In the genomic region with DNA sequence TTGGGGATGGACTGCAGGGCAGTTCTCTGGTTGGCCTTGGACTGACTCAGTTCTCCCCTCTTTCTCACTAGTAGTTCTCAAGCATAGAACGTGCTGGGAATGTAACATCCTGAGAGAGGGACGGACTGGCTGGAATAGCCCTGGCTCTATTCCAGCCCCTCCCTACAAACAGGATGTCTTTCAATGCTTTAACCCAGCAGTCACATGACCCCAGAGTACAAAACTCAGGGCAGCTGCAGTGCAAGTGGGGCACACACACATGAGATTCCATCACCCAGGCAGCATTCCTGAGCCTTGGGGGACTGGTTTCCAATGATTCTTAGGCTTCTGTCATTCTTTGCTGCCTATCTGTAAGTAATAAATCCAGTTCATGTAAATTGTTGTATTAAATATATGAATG, we compare ENCODE assay signal across 16 cellular contexts. TPM values are rescaled to one million over a fixed set of nuclear protein-coding genes. Genes with fewer than 3 reads are reported as not detected.
DNase-seq lines count a peak whose midpoint lies in the region; ATAC-seq, FAIRE-seq and TF ChIP-seq lines count a peak whose summit lies in the region.
"Had no signal": no experiment of that assay in that cellular context is flagged by ENCODE, and none has a peak within 500 bp of the region (broad histone marks: within the 10 kb centered on the region; RNA-seq: fewer than 3 reads in every experiment).

No MANE protein-coding gene starts in this region.

- H3K9me3 ChIP-seq in testis (no peaks in the 10 kb centered on the region), prostate gland (no peaks in the 10 kb centered on the region)
- H3K9me3 ChIP-seq: A549, MG63, thyroid gland had no signal

- TF ChIP-seq CTCF in testis (IDR thresholded peaks at IDR 0.05) (no peak), prostate gland (IDR thresholded peaks at IDR 0.05) (no peak)

- H3K27me3 ChIP-seq in testis (no peaks in the 10 kb centered on the region), prostate gland (replicated peaks; ENCODE audit: insufficient read depth) (no peaks in the 10 kb centered on the region)
- H3K27me3 ChIP-seq: MG63, thyroid gland had no signal

- TF ChIP-seq POLR2A in testis (IDR thresholded peaks at IDR 0.05) (no peak), H54 (IDR thresholded peaks at IDR 0.05; ENCODE audit: low read depth, low read length) (no peak), prostate gland (IDR thresholded peaks at IDR 0.05) (no peak)

- no peak for ATAC-seq in sciatic nerve
- ATAC-seq: A549 had no signal

- H3K36me3 Mint-ChIP-seq in immature natural killer cell, result no peaks in the 10 kb centered on the region

- H3K36me3 ChIP-seq in testis (ENCODE audit: low read depth, missing control alignments) (no peaks in the 10 kb centered on the region), prostate gland (no peaks in the 10 kb centered on the region)
- H3K36me3 ChIP-seq: MG63, thyroid gland had no signal

- H3K9me3 Mint-ChIP-seq in immature natural killer cell, result no peaks in the 10 kb centered on the region
- H3K9me3 Mint-ChIP-seq: activated naive CD4-positive, alpha-beta T cell treated with anti-CD3 and anti-CD28 coated beads for 36 hours had no signal

- intact Hi-C loops in testis (cut with DNase I; ENCODE audit: low total_unique reads) (no loop called here), prostate gland (cut with DNase I) (loop anchor here (5.0 kb wide), 1 partner anchor 43 kb away; the partner anchor contains the start of gene ACOT2), sciatic nerve (cut with DNase I) (no loop called here)

- DNase-seq in NCI-H748 (lab: John Stamatoyannopoulos, UW; ENCODE audit: unreplicated experiment) (peak; percentile 9), NCI-H748 treated with DMSO at 0.1 percent for 48 hours (lab: John Stamatoyannopoulos, UW) (no peak), astrocyte of the hippocampus (ENCODE audit: low read depth, low spot score) (peak; percentile 37), immature natural killer cell (no peak), testis (peak; percentile 78), H54 (ENCODE audit: insufficient read length, low spot score) (no peak), prostate gland (ENCODE audit: low spot score) (no peak), sciatic nerve (ENCODE audit: low spot score) (no peak)
- DNase-seq: activated naive CD4-positive, alpha-beta T cell treated with anti-CD3 and anti-CD28 coated beads for 36 hours; Caco-2; MG63; NCI-H446 had no signal

- peaks cover 0 to 3% (median 0%) of the 10 kb centered on the region in 3 donors for H3K27me3 Mint-ChIP-seq in immature natural killer cell (ENCODE audit: low read depth in 3 of 3)

- peaks cover 5 to 10% of the 10 kb centered on the region in 2 donors for H3K4me1 Mint-ChIP-seq in immature natural killer cell

- no peak for FAIRE-seq in H54 (lab: Jason Lieb, UNC)
- FAIRE-seq: A549, colon had no signal

- H3K27ac ChIP-seq in testis, result no peak overlapping the region
- H3K27ac ChIP-seq in prostate gland, result no peak overlapping the region
- H3K27ac ChIP-seq: A549, thyroid gland had no signal

- H3K4me1 ChIP-seq in testis, result peaks cover 7% of the 10 kb centered on the region
- no peaks in the 10 kb centered on the region for H3K4me1 ChIP-seq in prostate gland (replicated peaks)

- H3K4me3 ChIP-seq in testis (no peak overlapping the region), prostate gland (no peak overlapping the region)
- H3K4me3 ChIP-seq: A549, MG63, thyroid gland had no signal

- 16 to 24% methylated on average over 2 of the region's 2 CpGs for WGBS in testis, 2 donors
- 37% methylated on average over 2 of the region's 2 CpGs for WGBS in prostate gland

- H3K27ac Mint-ChIP-seq in immature natural killer cell, result no peak overlapping the region
- H3K27ac Mint-ChIP-seq: activated naive CD4-positive, alpha-beta T cell treated with anti-CD3 and anti-CD28 coated beads for 36 hours had no signal

- peak overlapping the region in 4 of 5 donors; percentile 9 to 84 (median 44) for H3K4me3 Mint-ChIP-seq in immature natural killer cell

RNA-seq across cellular contexts. Expression of gene ACOT6, which starts 1.6 kb away (rescaled TPM):
- polyA plus RNA-seq in immature natural killer cell (under 1 TPM in 1 of 3 donors, not detected in 2; 0.19 TPM), testis (ENCODE audit: insufficient read depth, low read depth, low replicate concordance) (0.57 TPM)
- total RNA-seq in testis (1 to 10 TPM in 1 of 2 donors, under 1 TPM in 1; 0.94 to 1.2 TPM), prostate gland (not detected), sciatic nerve (not detected)
- total RNA-seq: activated naive CD4-positive, alpha-beta T cell treated with anti-CD3 and anti-CD28 coated beads for 36 hours; Caco-2; thyroid gland had no signal
- polyA plus RNA-seq: A549, neural cell had no signal

RNA-seq across cellular contexts. Expression of gene ACOT4, which starts 19.0 kb away (rescaled TPM):
- 10 to 100 TPM in 1 of 3 donors, 1 to 10 TPM in 2; 9.4 to 20.3 (median 9.8) TPM for polyA plus RNA-seq in immature natural killer cell
- 1 to 10 TPM; 6.1 to 8.3 TPM for total RNA-seq in testis
- 3.6 TPM for polyA plus RNA-seq in testis (ENCODE audit: insufficient read depth, low read depth, low replicate concordance)
- 1 to 10 TPM; 1.9 to 2.1 TPM for total RNA-seq in prostate gland
- 0.49 TPM for total RNA-seq in sciatic nerve

RNA-seq across cellular contexts. Expression of gene DNAL1, which starts 34.1 kb away (rescaled TPM):
- 1 to 10 TPM; 3.5 to 7.7 (median 4.4) TPM for polyA plus RNA-seq in immature natural killer cell
- total RNA-seq in testis, result 10 to 100 TPM; 14.6 to 19.0 TPM
- 136 TPM for polyA plus RNA-seq in testis (ENCODE audit: insufficient read depth, low read depth, low replicate concordance)
- 1 to 10 TPM; 8.5 to 10.0 TPM for total RNA-seq in prostate gland
- total RNA-seq in sciatic nerve, result 22.3 TPM

RNA-seq across cellular contexts. Expression of gene ACOT2, which starts 41.7 kb away (rescaled TPM):
- polyA plus RNA-seq in immature natural killer cell, result 10 to 100 TPM; 31.1 to 59.1 (median 39.4) TPM
- total RNA-seq in testis, result 10 to 100 TPM; 34.8 to 74.6 TPM
- 26.0 TPM for polyA plus RNA-seq in testis (ENCODE audit: insufficient read depth, low read depth, low replicate concordance)
- 10 to 100 TPM; 37.4 to 39.0 TPM for total RNA-seq in prostate gland
- total RNA-seq in sciatic nerve, result 23.5 TPM

RNA-seq across cellular contexts. Expression of gene HEATR4, which starts 51.9 kb away (rescaled TPM):
- polyA plus RNA-seq in immature natural killer cell (under 1 TPM in 1 of 3 donors, not detected in 2; 0.37 TPM), testis (ENCODE audit: insufficient read depth, low read depth, low replicate concordance) (27.0 TPM)
- total RNA-seq in testis (10 to 100 TPM; 11.1 to 11.8 TPM), prostate gland (1 to 10 TPM in 1 of 2 donors, under 1 TPM in 1; 0.55 to 4.7 TPM), sciatic nerve (0.94 TPM)
- total RNA-seq: activated naive CD4-positive, alpha-beta T cell treated with anti-CD3 and anti-CD28 coated beads for 36 hours had no signal
- polyA plus RNA-seq: neural cell had no signal

Comparison
In these comparisons a context has a peak if more than half of its experiments do, and no peak if none do; other contexts are left out.
1. DNase-seq: peak in NCI-H748 (single experiment), astrocyte of the hippocampus (single experiment) and testis (single experiment); none in NCI-H748 treated with DMSO at 0.1 percent for 48 hours (single experiment), immature natural killer cell (0 of 3), H54 (single experiment), prostate gland (single experiment) and sciatic nerve (single experiment).